ENCODE assay signal across 14 cellular contexts in genomic region chr3:127816783-127817182, GRCh38. TPM values are rescaled to one million over a fixed set of nuclear protein-coding genes. Genes with fewer than 3 reads are reported as not detected.
A peak's percentile ranks its signal among the peaks of the same experiment; 100 is the strongest.
DNase-seq lines count a peak whose midpoint lies in the region; ATAC-seq and TF ChIP-seq lines count a peak whose summit lies in the region.
"Had no signal": no experiment of that assay in that cellular context is flagged by ENCODE, and none has a peak within 500 bp of the region (broad histone marks: within the 10 kb centered on the region; RNA-seq: fewer than 3 reads in every experiment).

No MANE protein-coding gene starts in this region.

- peaks cover 95% of the 10 kb centered on the region for H3K4me1 ChIP-seq in Loucy (ENCODE audit: insufficient read depth, low read length, poor library complexity, severe bottlenecking)
- peaks cover 4% of the 10 kb centered on the region for H3K4me1 ChIP-seq in endodermal cell (ENCODE audit: control insufficient read depth, insufficient read depth, low read length)
- peaks cover 0 to 18% of the 10 kb centered on the region in 2 donors for H3K4me1 ChIP-seq in lung (ENCODE audit: control insufficient read depth in 2 of 2, insufficient read depth in 2 of 2, low read length in 2 of 2)
- peaks cover 0 to 84% (median 44%) of the 10 kb centered on the region in 4 donors for H3K4me1 ChIP-seq in tibial nerve

- H3K9me3 ChIP-seq in Loucy (ENCODE audit: insufficient read depth, low read depth, low read length) = no peaks in the 10 kb centered on the region
- H3K9me3 ChIP-seq in endodermal cell (ENCODE audit: control insufficient read depth, low read length) = peaks cover 2% of the 10 kb centered on the region
- peaks cover 0 to under 1% of the 10 kb centered on the region in 2 donors for H3K9me3 ChIP-seq in lung (ENCODE audit: control insufficient read depth in 2 of 2, insufficient read depth in 1 of 2, low read length in 1 of 2)
- H3K9me3 ChIP-seq in tibial nerve = peaks cover 0 to 5% (median 0%) of the 10 kb centered on the region in 4 donors
- H3K9me3 ChIP-seq: prostate gland had no signal

- no peaks in the 10 kb centered on the region for H4K20me1 ChIP-seq in Loucy (ENCODE audit: insufficient read depth, low read length, poor library complexity, severe bottlenecking)

- WGBS in endodermal cell (ENCODE audit: insufficient coverage in 1 of 2, insufficient read length in 1 of 2), 2 experiments = 91 to 96% methylated on average over 9 of the region's 9 CpGs
- WGBS in lung, 2 donors = 72 to 85% methylated on average over 9 of the region's 9 CpGs
- WGBS in tibial nerve, 2 donors = 79 to 85% methylated on average over 9 of the region's 9 CpGs

- H3K36me3 ChIP-seq in Loucy (ENCODE audit: insufficient read depth, low read length) = peaks cover 30% of the 10 kb centered on the region; the same call in 1 of the 2 replicates
- H3K36me3 ChIP-seq in endodermal cell (ENCODE audit: control insufficient read depth, insufficient read depth, low read length) = no peaks in the 10 kb centered on the region
- peaks cover 0 to 12% of the 10 kb centered on the region in 2 donors for H3K36me3 ChIP-seq in lung (ENCODE audit: control insufficient read depth in 2 of 2, insufficient read depth in 2 of 2, low read length in 2 of 2)
- peaks cover 0 to 20% (median 0%) of the 10 kb centered on the region in 3 donors for H3K36me3 ChIP-seq in tibial nerve
- H3K36me3 ChIP-seq: prostate gland had no signal

- TF ChIP-seq POLR2A in tibial nerve (IDR thresholded peaks at IDR 0.05) = no peak

- H3K9ac ChIP-seq in Loucy (ENCODE audit: low read depth, low read length, poor library complexity, severe bottlenecking) (peak overlapping the region; percentile 9), endodermal cell (ENCODE audit: extremely low read depth, low read length, poor library complexity, severe bottlenecking) (no peak overlapping the region)

- TF ChIP-seq CTCF in Loucy (conservative IDR thresholded peaks at IDR 0.05; ENCODE audit: low read length) (no peak), endodermal cell (conservative IDR thresholded peaks at IDR 0.05) (no peak), lung (IDR thresholded peaks at IDR 0.05; ENCODE audit: control extremely low read depth, extremely low read depth) (no peak), tibial nerve (IDR thresholded peaks at IDR 0.05) (no peak)

- no peaks in the 10 kb centered on the region for H3F3A ChIP-seq in Loucy (ENCODE audit: low read depth)

- peak; percentile 38 for DNase-seq in endodermal cell
- no peak for DNase-seq in lung (ENCODE audit: low spot score)
- DNase-seq in tibial nerve (ENCODE audit: low spot score in 2 of 2) = no peak
- no peak for DNase-seq in middle frontal gyrus (ENCODE audit: extremely low spot score, low spot score)
- no peak for DNase-seq in NCI-H187 (lab: John Stamatoyannopoulos, UW)
- no peak for DNase-seq in NCI-H2081 (lab: John Stamatoyannopoulos, UW)
- DNase-seq: COR-L47; hippocampal formation; midbrain; NCI-H1105; stimulated activated CD4-positive, alpha-beta T cell treated with anti-CD3 and anti-CD28 coated beads, Interleukin-4, amount 100 ng/mL, for 1 hour; stimulated activated naive B cell treated with anti-CD40 and anti-IgM and Interleukin-4, amounts not matched to agents 10 μg/mL and 1 μg/mL and 100 μg/mL, for 72 hours had no signal

- no peak for TF ChIP-seq EP300 in tibial nerve (IDR thresholded peaks at IDR 0.05)

- peaks cover 11% of the 10 kb centered on the region for H3K4me1 Mint-ChIP-seq in endodermal cell

- no peak overlapping the region for H3K27ac Mint-ChIP-seq in endodermal cell
- H3K27ac Mint-ChIP-seq: stimulated activated naive B cell treated with anti-CD40 and anti-IgM and Interleukin-4, amounts not matched to agents 10 μg/mL and 1 μg/mL and 100 μg/mL, for 72 hours had no signal

- H2AFZ ChIP-seq in Loucy (ENCODE audit: low read length) = no peak overlapping the region

- peak overlapping the region; percentile 99 for H3K4me2 ChIP-seq in Loucy (ENCODE audit: low read depth, low read length, poor library complexity, severe bottlenecking)

- no peak for ATAC-seq in lung (ENCODE audit: insufficient read depth, low FRiP score)
- ATAC-seq: stimulated activated naive B cell treated with anti-CD40 and anti-IgM and Interleukin-4, amounts not matched to agents 10 μg/mL and 1 μg/mL and 100 μg/mL, for 72 hours had no signal

- H3K27me3 ChIP-seq in Loucy (ENCODE audit: insufficient read depth, low read length, poor library complexity, severe bottlenecking) (no peaks in the 10 kb centered on the region), endodermal cell (ENCODE audit: control insufficient read depth, insufficient read depth, low read length, poor library complexity, severe bottlenecking) (peaks cover 22% of the 10 kb centered on the region), lung (ENCODE audit: control insufficient read depth, insufficient read depth) (no peaks in the 10 kb centered on the region), tibial nerve (no peaks in the 10 kb centered on the region)

- H3K4me3 ChIP-seq in Loucy (ENCODE audit: low read length, poor library complexity, severe bottlenecking) (peak overlapping the region; percentile 36), endodermal cell (ENCODE audit: low read length) (no peak overlapping the region), lung (no peak overlapping the region), tibial nerve (no peak overlapping the region)
- H3K4me3 ChIP-seq: prostate gland had no signal

- H3K79me2 ChIP-seq in Loucy (ENCODE audit: insufficient read depth, low read length) = peaks cover 99% of the 10 kb centered on the region

- no peaks in the 10 kb centered on the region for H3K36me3 Mint-ChIP-seq in endodermal cell (ENCODE audit: low read depth)

- H3K9me3 Mint-ChIP-seq in endodermal cell = no peaks in the 10 kb centered on the region
- H3K9me3 Mint-ChIP-seq: stimulated activated naive B cell treated with anti-CD40 and anti-IgM and Interleukin-4, amounts not matched to agents 10 μg/mL and 1 μg/mL and 100 μg/mL, for 72 hours had no signal

- H3K27ac ChIP-seq in endodermal cell (ENCODE audit: low read depth, low read length) = no peak overlapping the region
- H3K27ac ChIP-seq in lung (ENCODE audit: low read depth in 1 of 2, low read length in 1 of 2) = peak overlapping the region; percentile 24 to 86
- H3K27ac ChIP-seq in tibial nerve = peak overlapping the region; percentile 40 to 93 (median 63)
- H3K27ac ChIP-seq: prostate gland had no signal

- no peak overlapping the region for H3K4me3 Mint-ChIP-seq in endodermal cell
- H3K4me3 Mint-ChIP-seq: stimulated activated naive B cell treated with anti-CD40 and anti-IgM and Interleukin-4, amounts not matched to agents 10 μg/mL and 1 μg/mL and 100 μg/mL, for 72 hours had no signal

- no peaks in the 10 kb centered on the region for H3K9me2 ChIP-seq in Loucy (replicated peaks; ENCODE audit: low read depth, low read length)

- peaks cover 26% of the 10 kb centered on the region for H3K27me3 Mint-ChIP-seq in endodermal cell (ENCODE audit: insufficient read depth)

RNA-seq across cellular contexts. Expression of gene MGLL, which starts 5.5 kb away (rescaled TPM):
- total RNA-seq in endodermal cell (under 1 TPM in 1 of 2 donors, not detected in 1; 0.22 TPM), lung (100 to 1,000 TPM in 1 of 2 donors, 10 to 100 TPM in 1; 67.0 to 182 TPM), tibial nerve (10 to 100 TPM; 67.5 to 96.6 (median 86.1) TPM)
- 0.75 TPM for polyA plus RNA-seq in endodermal cell (2013, experiment 1 of 2)
- polyA plus RNA-seq in endodermal cell (2013, experiment 2 of 2) = 0.62 TPM
- 10 to 100 TPM; 68.3 to 88.1 TPM for polyA plus RNA-seq in lung

Comparison
In these comparisons a context has a peak if more than half of its experiments do, and no peak if none do; other contexts are left out.
1. RNA of gene MGLL, which starts 5.5 kb away (total RNA-seq): 67.0 to 182 TPM in lung and 67.5 to 96.6 TPM in tibial nerve; 0.22 TPM in endodermal cell; every median in the first group is over 10 times any median in the second.